Comparison of ENCODE assay signal across 1 cellular context in the genomic region with DNA sequence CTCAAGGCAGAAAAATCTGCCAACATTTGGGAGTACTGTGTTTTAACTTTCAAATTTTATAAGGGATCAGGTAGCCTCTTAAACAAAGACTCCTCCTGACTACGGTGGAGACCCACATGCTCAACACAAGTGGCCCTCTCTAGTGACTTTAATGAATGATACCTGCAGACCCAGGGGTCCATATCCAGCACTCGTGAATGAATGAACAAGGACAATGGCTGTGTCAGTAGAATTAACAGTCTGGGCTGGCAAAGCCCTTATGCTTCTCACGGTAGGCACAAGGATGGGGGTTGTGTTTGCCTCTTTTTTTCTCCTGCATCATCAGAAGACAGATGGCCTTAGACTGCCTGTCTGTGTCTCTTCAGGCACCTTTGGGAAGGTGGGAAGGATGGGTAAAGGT.
TF ChIP-seq lines count a peak whose summit lies in the region.

No MANE protein-coding gene starts in this region.

TF ChIP-seq in WTC11, 78 proteins besides CTCF, POLR2A, EP300 and RAD21 (continued from another document):
- TF ChIP-seq, protein P1, sequence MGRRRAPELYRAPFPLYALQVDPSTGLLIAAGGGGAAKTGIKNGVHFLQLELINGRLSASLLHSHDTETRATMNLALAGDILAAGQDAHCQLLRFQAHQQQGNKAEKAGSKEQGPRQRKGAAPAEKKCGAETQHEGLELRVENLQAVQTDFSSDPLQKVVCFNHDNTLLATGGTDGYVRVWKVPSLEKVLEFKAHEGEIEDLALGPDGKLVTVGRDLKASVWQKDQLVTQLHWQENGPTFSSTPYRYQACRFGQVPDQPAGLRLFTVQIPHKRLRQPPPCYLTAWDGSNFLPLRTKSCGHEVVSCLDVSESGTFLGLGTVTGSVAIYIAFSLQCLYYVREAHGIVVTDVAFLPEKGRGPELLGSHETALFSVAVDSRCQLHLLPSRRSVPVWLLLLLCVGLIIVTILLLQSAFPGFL (CRISPR knock-in tag; IDR thresholded peaks at IDR 0.05; ENCODE audit: borderline replicate concordance): no peak
- TF ChIP-seq TCF7 (CRISPR knock-in tag; IDR thresholded peaks at IDR 0.05; ENCODE audit: low read depth): no peak
